In the genomic region with DNA sequence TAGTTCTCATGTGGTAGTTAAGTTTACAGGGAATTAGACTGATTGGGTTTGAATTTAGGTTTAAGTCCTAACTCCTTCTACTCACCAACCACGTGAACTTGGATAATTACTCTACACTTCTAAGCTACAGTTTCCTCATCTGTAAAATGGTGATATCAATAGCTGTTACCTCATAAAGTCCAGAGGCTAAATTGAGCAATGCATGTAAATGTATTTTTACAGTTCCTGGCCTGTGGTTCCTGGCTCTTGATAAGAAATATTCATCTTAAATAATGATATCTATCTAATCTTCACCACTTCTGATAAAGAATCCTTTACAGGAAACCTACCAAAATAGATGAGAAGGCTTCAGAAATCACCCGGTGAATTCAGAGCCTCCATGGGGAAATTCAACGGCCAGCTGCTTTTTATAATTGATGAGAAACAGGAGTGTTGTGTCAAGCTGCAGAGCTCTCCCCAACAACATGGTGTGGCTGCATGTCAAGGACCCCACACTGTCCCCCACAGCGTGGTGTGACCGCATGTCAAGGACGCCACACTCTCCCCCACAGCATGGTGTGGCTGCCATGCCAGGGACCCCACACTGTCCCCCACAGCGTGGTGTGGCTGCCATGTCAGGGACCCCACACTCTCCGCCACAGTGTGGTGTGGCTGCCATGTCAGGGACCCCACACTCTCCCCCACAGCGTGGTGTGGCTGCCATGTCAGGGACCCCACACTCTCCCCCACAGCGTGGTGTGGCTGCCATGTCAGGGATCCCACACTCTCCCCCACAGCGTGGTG, we compare ENCODE assay signal across 20 cellular contexts.
"Had no signal": no experiment of that assay in that cellular context is flagged by ENCODE, and none has a peak within 500 bp of the region (broad histone marks: within the 10 kb centered on the region; RNA-seq: fewer than 3 reads in every experiment).

No MANE protein-coding gene starts in this region.

- H3K36me3 Mint-ChIP-seq: activated naive CD8-positive, alpha-beta T cell treated with anti-CD3 and anti-CD28 coated beads, Interleukin-2, amount 10 ng/mL, durations not matched to agents 7 days and 5 days; naive thymus-derived CD8-positive, alpha-beta T cell; stimulated activated memory B cell treated with anti-CD40 and anti-IgM and Interleukin-4, amounts not matched to agents 10 μg/mL and 1 μg/mL and 100 μg/mL, for 72 hours had no signal

- H3K4me1 Mint-ChIP-seq: activated CD4-positive, alpha-beta T cell treated with anti-CD3 and anti-CD28 coated beads, Interleukin-2, amount 10 ng/mL, durations not matched to agents 7 days and 5 days; activated naive CD8-positive, alpha-beta T cell treated with anti-CD3 and anti-CD28 coated beads, Interleukin-2, amount 10 ng/mL, durations not matched to agents 7 days and 5 days; naive thymus-derived CD8-positive, alpha-beta T cell; stimulated activated memory B cell treated with anti-CD40 and anti-IgM and Interleukin-4, amounts not matched to agents 10 μg/mL and 1 μg/mL and 100 μg/mL, for 72 hours had no signal

- DNase-seq: activated CD4-positive, alpha-beta T cell treated with anti-CD3 and anti-CD28 coated beads, Interleukin-2, amount 10 ng/mL, durations not matched to agents 7 days and 5 days; activated CD4-positive, CD25-positive, alpha-beta regulatory T cell; activated CD8-positive, alpha-beta T cell treated with anti-CD3 and anti-CD28 coated beads, Interleukin-2, amount 10 ng/mL, durations not matched to agents 7 days and 5 days; activated naive CD4-positive, alpha-beta T cell treated with Interleukin-2 at 50 U/mL for 16 hours; activated naive CD8-positive, alpha-beta T cell treated with anti-CD3 and anti-CD28 coated beads, Interleukin-2, amount 10 ng/mL, durations not matched to agents 7 days and 5 days; activated T-cell treated with anti-CD3 and anti-CD28 coated beads, Interleukin-2, amount 50 U/mL, for 24 hours; dermis blood vessel endothelial cell; effector memory CD4-positive, alpha-beta T cell; esophagus squamous epithelium; left cardiac atrium; naive thymus-derived CD8-positive, alpha-beta T cell; ovary; right lobe of liver; small intestine; stimulated activated CD4-positive, alpha-beta T cell treated with anti-CD3 and anti-CD28 coated beads, Interleukin-15, amount 100 ng/mL, for 24 hours; stimulated activated CD4-positive, alpha-beta T cell treated with anti-CD3 and anti-CD28 coated beads, Interleukin-4, amount 100 ng/mL, for 4 hours; upper lobe of right lung had no signal

- H3K9me3 Mint-ChIP-seq: activated CD4-positive, alpha-beta T cell treated with anti-CD3 and anti-CD28 coated beads, Interleukin-2, amount 10 ng/mL, durations not matched to agents 7 days and 5 days; activated naive CD8-positive, alpha-beta T cell treated with anti-CD3 and anti-CD28 coated beads, Interleukin-2, amount 10 ng/mL, durations not matched to agents 7 days and 5 days; activated T-cell treated with anti-CD3 and anti-CD28 coated beads, Interleukin-2, amount 50 U/mL, for 24 hours; activated T-helper 2 cell treated with anti-CD3 and anti-CD28 coated beads, Interferon-gamma antibody, Interleukin-2, Interleukin-4, amounts not matched to agents 10 μg/mL and 5 μg/mL and 100 μg/mL, durations not matched to agents 14 hours and 24 hours and 36 hours; T-helper 2 cell treated with Interferon-gamma antibody and Interleukin-4, amounts not matched to agents 5 μg/mL and 100 μg/mL, for 36 hours had no signal

- H3K27me3 Mint-ChIP-seq: activated CD4-positive, alpha-beta T cell treated with anti-CD3 and anti-CD28 coated beads, Interleukin-2, amount 10 ng/mL, durations not matched to agents 7 days and 5 days; activated naive CD8-positive, alpha-beta T cell treated with anti-CD3 and anti-CD28 coated beads, Interleukin-2, amount 10 ng/mL, durations not matched to agents 7 days and 5 days; activated T-cell treated with anti-CD3 and anti-CD28 coated beads, Interleukin-2, amount 50 U/mL, for 24 hours; naive thymus-derived CD8-positive, alpha-beta T cell; stimulated activated memory B cell treated with anti-CD40 and anti-IgM and Interleukin-4, amounts not matched to agents 10 μg/mL and 1 μg/mL and 100 μg/mL, for 72 hours had no signal

- ATAC-seq: activated CD8-positive, alpha-beta T cell treated with anti-CD3 and anti-CD28 coated beads, Interleukin-2, amount 10 ng/mL, durations not matched to agents 7 days and 5 days; left cardiac atrium; naive thymus-derived CD8-positive, alpha-beta T cell; right lobe of liver; stimulated activated memory B cell treated with anti-CD40 and anti-IgM and Interleukin-4, amounts not matched to agents 10 μg/mL and 1 μg/mL and 100 μg/mL, for 72 hours; upper lobe of right lung had no signal

- H3K27ac Mint-ChIP-seq: activated CD4-positive, alpha-beta T cell treated with anti-CD3 and anti-CD28 coated beads, Interleukin-2, amount 10 ng/mL, durations not matched to agents 7 days and 5 days; activated CD8-positive, alpha-beta T cell treated with anti-CD3 and anti-CD28 coated beads, Interleukin-2, amount 10 ng/mL, durations not matched to agents 7 days and 5 days; activated naive CD8-positive, alpha-beta T cell treated with anti-CD3 and anti-CD28 coated beads, Interleukin-2, amount 10 ng/mL, durations not matched to agents 7 days and 5 days; activated T-cell treated with anti-CD3 and anti-CD28 coated beads, Interleukin-2, amount 50 U/mL, for 24 hours; activated T-helper 2 cell treated with anti-CD3 and anti-CD28 coated beads, Interferon-gamma antibody, Interleukin-2, Interleukin-4, amounts not matched to agents 10 μg/mL and 5 μg/mL and 100 μg/mL, durations not matched to agents 14 hours and 24 hours and 36 hours; naive thymus-derived CD8-positive, alpha-beta T cell; stimulated activated memory B cell treated with anti-CD40 and anti-IgM and Interleukin-4, amounts not matched to agents 10 μg/mL and 1 μg/mL and 100 μg/mL, for 72 hours; T-helper 2 cell treated with Interferon-gamma antibody and Interleukin-4, amounts not matched to agents 5 μg/mL and 100 μg/mL, for 36 hours had no signal

- H3K4me3 Mint-ChIP-seq: activated CD4-positive, alpha-beta T cell treated with anti-CD3 and anti-CD28 coated beads, Interleukin-2, amount 10 ng/mL, durations not matched to agents 7 days and 5 days; activated CD8-positive, alpha-beta T cell treated with anti-CD3 and anti-CD28 coated beads, Interleukin-2, amount 10 ng/mL, durations not matched to agents 7 days and 5 days; activated naive CD8-positive, alpha-beta T cell treated with anti-CD3 and anti-CD28 coated beads, Interleukin-2, amount 10 ng/mL, durations not matched to agents 7 days and 5 days; activated T-cell treated with anti-CD3 and anti-CD28 coated beads, Interleukin-2, amount 50 U/mL, for 24 hours; naive thymus-derived CD8-positive, alpha-beta T cell; stimulated activated memory B cell treated with anti-CD40 and anti-IgM and Interleukin-4, amounts not matched to agents 10 μg/mL and 1 μg/mL and 100 μg/mL, for 72 hours; T-helper 2 cell treated with Interferon-gamma antibody and Interleukin-4, amounts not matched to agents 5 μg/mL and 100 μg/mL, for 36 hours had no signal
